In the genomic region with DNA sequence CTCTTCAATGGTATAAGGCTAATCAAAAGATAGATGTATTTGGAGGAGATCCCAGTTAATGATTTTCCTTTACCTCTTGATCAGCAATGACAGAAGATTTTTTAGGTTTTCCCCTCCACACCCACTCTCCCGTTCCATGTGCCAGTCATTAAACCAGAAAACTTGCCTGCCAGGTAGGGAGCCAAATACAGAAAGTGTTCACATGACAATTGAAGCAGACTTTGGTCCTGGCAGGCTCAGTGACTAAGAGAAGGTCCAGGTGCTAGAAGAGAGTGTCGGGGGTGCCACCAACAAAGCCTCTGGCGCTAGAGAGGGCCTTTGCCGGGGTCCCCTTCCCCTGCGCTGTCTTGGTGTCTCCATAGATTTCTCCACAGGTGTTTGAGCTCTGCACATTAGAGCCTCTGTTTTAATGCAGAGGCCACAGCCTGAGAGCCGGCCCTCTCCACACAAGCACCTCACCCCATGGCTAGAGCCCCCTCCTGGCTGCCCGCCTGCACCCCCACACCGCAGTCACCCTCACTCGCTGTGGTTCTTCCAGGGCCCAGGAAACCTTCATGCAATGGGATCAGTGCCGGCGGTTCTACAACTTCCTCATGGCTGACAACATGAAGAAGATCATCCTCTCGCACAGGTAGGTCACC, we compare ENCODE assay signal across 21 cellular contexts. TPM values are rescaled to one million over a fixed set of nuclear protein-coding genes. Genes with fewer than 3 reads are reported as not detected.
DNase-seq lines count a peak whose midpoint lies in the region; ATAC-seq lines count a peak whose summit lies in the region.
"Had no signal": no experiment of that assay in that cellular context is flagged by ENCODE, and none has a peak within 500 bp of the region (broad histone marks: within the 10 kb centered on the region; RNA-seq: fewer than 3 reads in every experiment).

No MANE protein-coding gene starts in this region.

- H3K14ac ChIP-seq in neuronal stem cell (ENCODE audit: low read length), result no peak overlapping the region

- H3K9me3 ChIP-seq in SJCRH30 (replicated peaks), result no peaks in the 10 kb centered on the region
- H3K9me3 ChIP-seq in neuronal stem cell (replicated peaks in 1 of 2; ENCODE audit: control insufficient read depth in 2 of 2, insufficient read depth in 1 of 2, low read depth in 1 of 2, low read length in 2 of 2), result no peaks in the 10 kb centered on the region

- H3K18ac ChIP-seq in neuronal stem cell (ENCODE audit: low read length), result no peak overlapping the region

- no peak overlapping the region for H2AK5ac ChIP-seq in neuronal stem cell (ENCODE audit: low read depth, low read length)

- no peak overlapping the region for H3K4me3 Mint-ChIP-seq in activated T-helper 17 cell treated with anti-CD3 and anti-CD28 coated beads, Interleukin-2, amount 50 U/mL, for 72 hours
- H3K4me3 Mint-ChIP-seq: HFFc6 had no signal

- H3K27ac Mint-ChIP-seq in activated naive CD4-positive, alpha-beta T cell treated with anti-CD3 and anti-CD28 coated beads, Interleukin-2, amount 50 U/mL, for 72 hours, result peak overlapping the region; percentile 7 to 46
- H3K27ac Mint-ChIP-seq in activated T-helper 17 cell treated with anti-CD3 and anti-CD28 coated beads, Interleukin-2, amount 50 U/mL, for 72 hours, result peak overlapping the region; percentile 49
- H3K27ac Mint-ChIP-seq: HFFc6 had no signal

- no peaks in the 10 kb centered on the region for H3K9me3 Mint-ChIP-seq in activated naive CD4-positive, alpha-beta T cell treated with anti-CD3 and anti-CD28 coated beads, Interleukin-2, amount 50 U/mL, for 72 hours
- H3K9me3 Mint-ChIP-seq in activated T-helper 17 cell treated with anti-CD3 and anti-CD28 coated beads, Interleukin-2, amount 50 U/mL, for 72 hours, result no peaks in the 10 kb centered on the region
- H3K9me3 Mint-ChIP-seq: HFFc6 had no signal

- no peak overlapping the region for H4K8ac ChIP-seq in neuronal stem cell (ENCODE audit: low read depth, low read length)

- H3K4me1 ChIP-seq in SJCRH30 (peaks cover 10% of the 10 kb centered on the region), neuronal stem cell (ENCODE audit: control insufficient read depth in 2 of 2, insufficient read depth in 1 of 2, low read depth in 1 of 2, low read length in 2 of 2) (no peaks in the 10 kb centered on the region)

- H3K27me3 ChIP-seq in SJCRH30 (no peaks in the 10 kb centered on the region), neuronal stem cell (ENCODE audit: control insufficient read depth in 3 of 3, insufficient read depth in 3 of 3, low read depth in 1 of 3, low read length in 3 of 3) (no peaks in the 10 kb centered on the region), H7 (ENCODE audit: control insufficient read depth, insufficient read depth, low read length) (no peaks in the 10 kb centered on the region)

- H3K23ac ChIP-seq in neuronal stem cell (ENCODE audit: low read depth, low read length, poor library complexity), result no peak overlapping the region

- H2BK5ac ChIP-seq in neuronal stem cell (ENCODE audit: low read length), result no peak overlapping the region

- no CpG with 5 or more reads among the region's 12 CpGs for WGBS in neuronal stem cell (ENCODE audit: extremely low coverage in 2 of 2, insufficient read length in 2 of 2, insufficient replicate concordance in 1 of 2), 2 donors

- no peak overlapping the region for H3K4me2 ChIP-seq in neuronal stem cell (ENCODE audit: insufficient read depth, low read length, poor library complexity, severe bottlenecking)
- H3K4me2 ChIP-seq: PC-9 had no signal

- no peaks in the 10 kb centered on the region for H3K79me1 ChIP-seq in neuronal stem cell (ENCODE audit: low read depth, low read length)

- H3K27ac ChIP-seq in SJCRH30, result peak overlapping the region; percentile 30; the same call in 1 of the 2 replicates
- H3K27ac ChIP-seq in neuronal stem cell (replicated peaks; ENCODE audit: low read length), result no peak overlapping the region
- H3K27ac ChIP-seq: PC-9, RWPE1 had no signal

- no peak for ATAC-seq in activated naive CD4-positive, alpha-beta T cell treated with anti-CD3 and anti-CD28 coated beads, Interleukin-2, amount 50 U/mL, for 72 hours
- ATAC-seq in activated T-helper 17 cell treated with anti-CD3 and anti-CD28 coated beads, Interleukin-2, amount 50 U/mL, for 72 hours (replicated peaks), result no peak

- peaks cover 5% of the 10 kb centered on the region for H3K4me1 Mint-ChIP-seq in activated T-helper 17 cell treated with anti-CD3 and anti-CD28 coated beads, Interleukin-2, amount 50 U/mL, for 72 hours

- H4K91ac ChIP-seq in neuronal stem cell (ENCODE audit: low read depth, low read length, poor library complexity), result no peak overlapping the region

- no peak overlapping the region for H2BK120ac ChIP-seq in neuronal stem cell (ENCODE audit: low read depth, low read length)

- H3K36me3 ChIP-seq in SJCRH30, result no peaks in the 10 kb centered on the region; the same call in 1 of the 2 replicates
- H3K36me3 ChIP-seq in neuronal stem cell (replicated peaks in 1 of 2; ENCODE audit: control insufficient read depth in 2 of 2, insufficient read depth in 2 of 2, low read length in 2 of 2), result peaks cover 2 to 18% of the 10 kb centered on the region in 2 donors
- no peaks in the 10 kb centered on the region for H3K36me3 ChIP-seq in H7 (replicated peaks; ENCODE audit: control insufficient read depth, insufficient read depth, low read length)

- H3K4me3 ChIP-seq in SJCRH30 (no peak overlapping the region), neuronal stem cell (ENCODE audit: low read length in 2 of 2) (no peak overlapping the region), H7 (ENCODE audit: insufficient read depth, low read depth, low read length) (no peak overlapping the region)
- H3K4me3 ChIP-seq: PC-9 had no signal

- no peak overlapping the region for H2BK12ac ChIP-seq in neuronal stem cell (ENCODE audit: low read length)

- no peak overlapping the region for H3K4ac ChIP-seq in neuronal stem cell (ENCODE audit: low read length)

- H2BK15ac ChIP-seq in neuronal stem cell (ENCODE audit: low read length), result peak overlapping the region; percentile 56

- no peaks in the 10 kb centered on the region for H3K27me3 Mint-ChIP-seq in activated T-helper 17 cell treated with anti-CD3 and anti-CD28 coated beads, Interleukin-2, amount 50 U/mL, for 72 hours

- H2AFZ ChIP-seq in neuronal stem cell (ENCODE audit: low read length), result no peak overlapping the region
- H2AFZ ChIP-seq: PC-9 had no signal

- peaks cover 0 to 12% of the 10 kb centered on the region in 2 donors for H3K36me3 Mint-ChIP-seq in activated naive CD4-positive, alpha-beta T cell treated with anti-CD3 and anti-CD28 coated beads, Interleukin-2, amount 50 U/mL, for 72 hours
- H3K36me3 Mint-ChIP-seq in activated T-helper 17 cell treated with anti-CD3 and anti-CD28 coated beads, Interleukin-2, amount 50 U/mL, for 72 hours (ENCODE audit: low read depth), result peaks cover 65% of the 10 kb centered on the region

- DNase-seq in activated naive CD4-positive, alpha-beta T cell treated with anti-CD3 and anti-CD28 coated beads, Interleukin-2, amount 50 U/mL, for 72 hours (ENCODE audit: low spot score in 2 of 2), result no peak
- DNase-seq in activated naive CD4-positive, alpha-beta T cell treated with anti-CD3 and anti-CD28 coated beads, Interleukin-2, amount 50 U/mL, for 16 hours, result no peak
- DNase-seq in SJCRH30 (no peak), neuronal stem cell (ENCODE audit: low spot score) (no peak), H7 (no peak), NCI-H1436 treated with DMSO at 0.1 percent for 48 hours (lab: John Stamatoyannopoulos, UW) (no peak)
- DNase-seq: ACHN, C1 segment of cervical spinal cord, DMS79 treated with DMSO at 0.1 percent for 48 hours, HFFc6, KBM-7, NCI-H1105, NCI-H187, NCI-H2227 treated with DMSO at 0.1 percent for 48 hours, NCI-H510A treated with DMSO at 0.1 percent for 48 hours, NCI-H82, PC-9, SIG-M5 had no signal

- H3K9ac ChIP-seq in neuronal stem cell (ENCODE audit: low read depth, low read length, poor library complexity), result no peak overlapping the region

RNA-seq across cellular contexts. Expression of a gene that starts 36.4 kb away (rescaled TPM):
- total RNA-seq in activated naive CD4-positive, alpha-beta T cell treated with anti-CD3 and anti-CD28 coated beads, Interleukin-2, amount 50 U/mL, for 72 hours, result not detected
- total RNA-seq in SJCRH30 (2014; rRNA removed; shearing (Covaris generic)), result not detected in 2 replicates
- not detected for total RNA-seq in activated T-helper 17 cell treated with anti-CD3 and anti-CD28 coated beads, Interleukin-2, amount 50 U/mL, for 72 hours
- polyA plus RNA-seq in neuronal stem cell (2013, experiment 1 of 2), result 1.2 TPM
- 1.0 TPM for polyA plus RNA-seq in neuronal stem cell (2013, experiment 2 of 2)
- 0.15 TPM in 1 of 2 replicates, not detected in the other for total RNA-seq in H7 (2014; rRNA removed; shearing (Covaris generic))
- total RNA-seq: H4, HFFc6, PC-9 had no signal

RNA-seq across cellular contexts. Expression of a gene that starts 58.8 kb away (rescaled TPM):
- 100 to 1,000 TPM; 255 to 290 TPM for total RNA-seq in activated naive CD4-positive, alpha-beta T cell treated with anti-CD3 and anti-CD28 coated beads, Interleukin-2, amount 50 U/mL, for 72 hours
- 110 and 135 TPM in 2 replicates for total RNA-seq in SJCRH30 (2014; rRNA removed; shearing (Covaris generic))
- 100 to 1,000 TPM; 210 to 232 TPM for total RNA-seq in activated T-helper 17 cell treated with anti-CD3 and anti-CD28 coated beads, Interleukin-2, amount 50 U/mL, for 72 hours
- polyA plus RNA-seq in neuronal stem cell (2013, experiment 1 of 2), result 56.2 TPM
- polyA plus RNA-seq in neuronal stem cell (2013, experiment 2 of 2), result 56.3 TPM
- total RNA-seq in H7 (2014; rRNA removed; shearing (Covaris generic)), result 54.4 and 69.6 TPM in 2 replicates
